20 cellular contexts compared by ENCODE assay signal in genomic region chr7:2944729-2945128, GRCh38.
A peak's percentile ranks its signal among the peaks of the same experiment; 100 is the strongest.
DNase-seq lines count a peak whose midpoint lies in the region; ATAC-seq and TF ChIP-seq lines count a peak whose summit lies in the region.
"Had no signal": no experiment of that assay in that cellular context is flagged by ENCODE, and none has a peak within 500 bp of the region (broad histone marks: within the 10 kb centered on the region; RNA-seq: fewer than 3 reads in every experiment).

No MANE protein-coding gene starts in this region.

- peak overlapping the region; percentile 22 to 67 for H3K27ac Mint-ChIP-seq in activated naive CD4-positive, alpha-beta T cell treated with anti-CD3 and anti-CD28 coated beads, Interleukin-2, amount 50 U/mL, for 72 hours
- H3K27ac Mint-ChIP-seq: WTC11 had no signal

- intact Hi-C loops in colonic mucosa (cut with DNase I), result no loop called here

- H3K27me3 ChIP-seq in suprapubic skin (peaks cover 28% of the 10 kb centered on the region), colonic mucosa (no peaks in the 10 kb centered on the region)
- H3K27me3 ChIP-seq: BLaER1 treated with 17β-estradiol and CSF1 and Interleukin-3, amounts not matched to agents 10 nM and 100 nM had no signal

- no peak for TF ChIP-seq EP300 in suprapubic skin (IDR thresholded peaks at IDR 0.05)

- TF ChIP-seq POLR2A in suprapubic skin (IDR thresholded peaks at IDR 0.05), result no peak

- DNase-seq in activated naive CD4-positive, alpha-beta T cell treated with anti-CD3 and anti-CD28 coated beads, Interleukin-2, amount 50 U/mL, for 72 hours (ENCODE audit: low spot score in 2 of 2), result no peak
- DNase-seq in activated naive CD4-positive, alpha-beta T cell (lab: John Stamatoyannopoulos, UW), result no peak
- DNase-seq in activated CD8-positive, alpha-beta memory T cell treated with anti-CD3 and anti-CD28 coated beads for 24 hours, result peak; percentile 7
- DNase-seq in islet precursor cell, result peak; percentile 30
- DNase-seq in suprapubic skin (ENCODE audit: low spot score in 2 of 2), result peak; percentile 16 to 34
- DNase-seq in UCSD-AML1 (lab: John Stamatoyannopoulos, UW; ENCODE audit: unreplicated experiment), result no peak
- DNase-seq in colonic mucosa, result no peak
- DNase-seq: ACHN, cerebellar nuclear complex, NCI-H1092 treated with DMSO at 0.1 percent for 48 hours, NCI-H2029, NCI-H2227 treated with DMSO at 0.1 percent for 48 hours, T-helper 9 cell had no signal

- H3K36me3 Mint-ChIP-seq in activated naive CD4-positive, alpha-beta T cell treated with anti-CD3 and anti-CD28 coated beads, Interleukin-2, amount 50 U/mL, for 72 hours, result peaks cover 32 to 66% of the 10 kb centered on the region in 2 donors

- H3K4me3 ChIP-seq in suprapubic skin (no peak overlapping the region), colonic mucosa (no peak overlapping the region)
- H3K4me3 ChIP-seq: BLaER1 treated with 17β-estradiol and CSF1 and Interleukin-3, amounts not matched to agents 10 nM and 100 nM; SK-N-MC; thoracic aorta had no signal

- peaks cover 0 to 6% of the 10 kb centered on the region in 2 donors for H3K9me3 Mint-ChIP-seq in activated naive CD4-positive, alpha-beta T cell treated with anti-CD3 and anti-CD28 coated beads, Interleukin-2, amount 50 U/mL, for 72 hours

- H3K9me3 ChIP-seq in suprapubic skin (no peaks in the 10 kb centered on the region), colonic mucosa (no peaks in the 10 kb centered on the region)
- H3K9me3 ChIP-seq: thoracic aorta had no signal

- TF ChIP-seq CTCF in suprapubic skin (IDR thresholded peaks at IDR 0.05) (no peak), colonic mucosa (IDR thresholded peaks at IDR 0.05) (no peak)

- H3K9ac ChIP-seq in colonic mucosa (ENCODE audit: low read depth in 2 of 2, low read length in 2 of 2), result no peak overlapping the region
- H3K9ac ChIP-seq: BLaER1 treated with 17β-estradiol and CSF1 and Interleukin-3, amounts not matched to agents 10 nM and 100 nM had no signal

- 87% methylated on average over 5 of the region's 5 CpGs for WGBS in suprapubic skin

- H3K4me1 ChIP-seq in suprapubic skin, result no peaks in the 10 kb centered on the region
- H3K4me1 ChIP-seq in colonic mucosa, result no peaks in the 10 kb centered on the region

- H3K36me3 ChIP-seq in suprapubic skin (no peaks in the 10 kb centered on the region), colonic mucosa (no peaks in the 10 kb centered on the region)
- H3K36me3 ChIP-seq: thoracic aorta had no signal

- ATAC-seq in activated naive CD4-positive, alpha-beta T cell treated with anti-CD3 and anti-CD28 coated beads, Interleukin-2, amount 50 U/mL, for 72 hours, result no peak
- ATAC-seq in GM18498 (IDR thresholded peaks at IDR 0.05; ENCODE audit: unreplicated experiment), result no peak
- ATAC-seq: HCT116, WTC11 had no signal

- H3K27ac ChIP-seq in suprapubic skin (no peak overlapping the region), colonic mucosa (no peak overlapping the region)
- H3K27ac ChIP-seq: BLaER1 treated with 17β-estradiol and CSF1 and Interleukin-3, amounts not matched to agents 10 nM and 100 nM; epithelial cell of prostate; SK-N-MC; thoracic aorta had no signal

Comparison
In these comparisons a context has a peak if more than half of its experiments do, and no peak if none do; other contexts are left out.
1. DNase-seq: peak in activated CD8-positive, alpha-beta memory T cell treated with anti-CD3 and anti-CD28 coated beads for 24 hours (single experiment), islet precursor cell (single experiment) and suprapubic skin (2 of 2); none in activated naive CD4-positive, alpha-beta T cell treated with anti-CD3 and anti-CD28 coated beads, Interleukin-2, amount 50 U/mL, for 72 hours (0 of 2), activated naive CD4-positive, alpha-beta T cell (0 of 4), UCSD-AML1 (single experiment) and colonic mucosa (single experiment).